ENCODE assay signal across 21 cellular contexts in the genomic region with DNA sequence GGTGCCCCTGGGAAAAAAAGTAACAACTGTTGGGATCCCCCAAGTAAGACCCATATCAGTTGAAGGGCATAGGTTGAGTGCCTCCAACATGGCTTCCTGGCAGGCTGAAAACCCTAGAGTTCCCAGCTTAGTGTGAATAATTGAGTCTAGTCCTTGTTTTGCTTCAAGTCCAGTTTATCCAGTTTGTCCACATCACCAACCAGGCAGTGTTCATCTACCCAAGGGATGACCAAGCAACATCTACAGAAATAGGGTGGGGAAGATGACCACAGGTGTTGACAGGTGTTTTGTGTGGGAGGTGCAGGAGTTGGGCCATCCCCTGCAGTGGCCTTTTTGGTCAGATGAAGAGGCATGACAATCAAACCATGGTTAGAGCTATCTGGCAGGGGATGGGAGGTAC. TPM values are rescaled to one million over a fixed set of nuclear protein-coding genes. Genes with fewer than 3 reads are reported as not detected.
DNase-seq lines count a peak whose midpoint lies in the region; FAIRE-seq and TF ChIP-seq lines count a peak whose summit lies in the region.
"Had no signal": no experiment of that assay in that cellular context is flagged by ENCODE, and none has a peak within 500 bp of the region (broad histone marks: within the 10 kb centered on the region; RNA-seq: fewer than 3 reads in every experiment).

No MANE protein-coding gene starts in this region.

- H3K4me1 Mint-ChIP-seq in type B pancreatic cell (ENCODE audit: unreplicated experiment): peaks cover 5% of the 10 kb centered on the region
- H3K4me1 Mint-ChIP-seq: CD4-positive, alpha-beta memory T cell; H9 had no signal

- H3K9me3 Mint-ChIP-seq in type B pancreatic cell: peaks cover 8% of the 10 kb centered on the region
- H3K9me3 Mint-ChIP-seq: CD4-positive, alpha-beta memory T cell; H9 had no signal

- FAIRE-seq in bronchial epithelial cell (lab: Jason Lieb, UNC): no peak
- FAIRE-seq: G401.6, GM12891, GM18507 had no signal

- no peak overlapping the region for H3K4me3 ChIP-seq in bronchial epithelial cell (ENCODE audit: low read depth, low read length)
- H3K4me3 ChIP-seq: BLaER1 had no signal

- in situ Hi-C loops in G401 (cut with HindIII; ENCODE audit: low sequenced_read_pairs): no loop called here

- TF ChIP-seq CTCF in bronchial epithelial cell (IDR thresholded peaks at IDR 0.05; ENCODE audit: insufficient read depth, low read length, severe bottlenecking): no peak
- TF ChIP-seq CTCF in type B pancreatic cell (conservative IDR thresholded peaks at IDR 0.05): no peak
- TF ChIP-seq CTCF in GM20000 (IDR thresholded peaks at IDR 0.05; ENCODE audit: extremely low read depth, missing control alignments): no peak

- H3K27ac Mint-ChIP-seq in type B pancreatic cell: peak overlapping the region; percentile 84
- H3K27ac Mint-ChIP-seq: CD4-positive, alpha-beta memory T cell; H9 had no signal

- DNase-seq in DMS53 treated with DMSO at 0.1 percent for 48 hours (lab: John Stamatoyannopoulos, UW; ENCODE audit: unreplicated experiment) (peak; percentile 26), HT-29 (ENCODE audit: low spot score) (peak; percentile 45), bronchial epithelial cell (ENCODE audit: low read depth) (peak; percentile 25), type B pancreatic cell (ENCODE audit: extremely low spot score, unreplicated experiment) (no peak), GM20000 (ENCODE audit: low spot score) (no peak), G401 (ENCODE audit: low spot score) (no peak)
- DNase-seq in stimulated activated CD4-positive, alpha-beta T cell treated with anti-CD3 and anti-CD28 coated beads, Interleukin-2, amount 100 ng/mL, for 48 hours: no peak
- DNase-seq: 8988T; CD4-positive, alpha-beta memory T cell; DMS153; DND-41; EL; GOT3; H9; IMR-90; KBM-7 had no signal

- H3K27me3 ChIP-seq in bronchial epithelial cell (ENCODE audit: control insufficient read depth, insufficient read depth, low read length): no peaks in the 10 kb centered on the region
- H3K27me3 ChIP-seq: BLaER1 had no signal

- no peaks in the 10 kb centered on the region for H3K27me3 Mint-ChIP-seq in type B pancreatic cell

- H3K36me3 Mint-ChIP-seq in type B pancreatic cell: no peaks in the 10 kb centered on the region
- H3K36me3 Mint-ChIP-seq: CD14-positive monocyte; CD4-positive, alpha-beta memory T cell had no signal

- H3K36me3 ChIP-seq in bronchial epithelial cell (ENCODE audit: control insufficient read depth, insufficient read depth, low read length): no peaks in the 10 kb centered on the region
- H3K36me3 ChIP-seq: BLaER1 had no signal

- H3K4me3 Mint-ChIP-seq in type B pancreatic cell: no peak overlapping the region
- H3K4me3 Mint-ChIP-seq: CD14-positive monocyte; CD4-positive, alpha-beta memory T cell; H9 had no signal

RNA-seq across cellular contexts. Expression of gene ERO1B, which starts 54.3 kb away (rescaled TPM):
- not detected in 2 replicates for total RNA-seq in HT-29 (2014; rRNA removed; shearing (Covaris generic))
- total RNA-seq in bronchial epithelial cell: 2.9 and 5.0 TPM in 2 replicates
- 33.0 and 43.5 TPM in 2 replicates for total RNA-seq in type B pancreatic cell (ENCODE audit: low replicate concordance)
- total RNA-seq in G401 (2014; rRNA removed; shearing (Covaris generic)): 6.3 and 13.3 TPM in 2 replicates

RNA-seq across cellular contexts. Expression of gene EDARADD, which starts 58.0 kb away (rescaled TPM):
- total RNA-seq in HT-29 (2014; rRNA removed; shearing (Covaris generic)): not detected in 2 replicates
- total RNA-seq in bronchial epithelial cell (2.6 and 3.5 TPM in 2 replicates), type B pancreatic cell (ENCODE audit: low replicate concordance) (14.8 and 39.9 TPM in 2 replicates)
- 0.68 and 2.3 TPM in 2 replicates for total RNA-seq in G401 (2014; rRNA removed; shearing (Covaris generic))
- total RNA-seq: IMR-90 had no signal

Comparison
In these comparisons a context has a peak if more than half of its experiments do, and no peak if none do; other contexts are left out.
1. DNase-seq: peak in DMS53 treated with DMSO at 0.1 percent for 48 hours (single experiment), HT-29 (single experiment) and bronchial epithelial cell (single experiment); none in type B pancreatic cell (single experiment), GM20000 (single experiment), G401 (single experiment) and stimulated activated CD4-positive, alpha-beta T cell treated with anti-CD3 and anti-CD28 coated beads, Interleukin-2, amount 100 ng/mL, for 48 hours (0 of 2).